In the genomic region with DNA sequence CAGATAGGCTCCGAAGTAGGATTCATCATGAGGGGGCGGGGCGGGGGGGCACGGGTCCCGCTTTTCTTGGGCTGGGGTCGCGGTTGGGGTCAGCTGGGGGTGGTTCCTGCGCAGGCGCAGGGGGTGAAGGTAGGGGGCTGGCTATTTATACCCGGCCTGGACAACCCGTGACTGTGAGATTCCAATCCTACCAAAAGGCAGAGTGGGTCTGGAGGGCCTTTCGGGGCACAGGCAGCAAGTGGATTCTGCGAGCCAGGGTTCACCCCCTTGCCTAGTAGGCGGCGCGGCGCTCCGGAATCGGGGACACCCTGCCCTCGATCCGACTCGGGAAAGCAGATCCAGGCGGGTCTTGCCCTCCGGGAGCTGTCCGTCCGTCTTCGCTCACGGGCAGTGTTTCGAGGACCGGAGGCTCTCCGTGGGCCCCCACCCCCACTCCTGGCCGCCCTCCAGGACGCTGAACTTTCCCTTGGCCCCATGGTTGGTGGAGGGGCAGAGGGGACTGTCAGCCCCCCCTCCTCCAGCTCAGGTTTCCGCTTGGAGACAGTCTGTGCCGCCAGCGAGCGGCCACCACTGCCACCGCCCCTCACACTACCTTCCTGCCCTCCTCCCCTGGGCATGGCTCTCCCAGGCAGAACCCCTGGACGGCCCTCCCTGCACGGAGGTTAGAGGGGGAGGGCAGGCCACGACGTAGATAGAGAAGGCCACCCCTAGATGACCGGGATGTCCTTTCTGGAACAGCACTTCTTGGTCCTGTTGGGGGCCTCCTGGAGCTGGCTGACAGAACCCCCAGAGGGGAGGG, we compare ENCODE assay signal across 8 cellular contexts. TPM values are rescaled to one million over a fixed set of nuclear protein-coding genes. Genes with fewer than 3 reads are reported as not detected.
DNase-seq lines count a peak whose midpoint lies in the region; ATAC-seq and TF ChIP-seq lines count a peak whose summit lies in the region.

No MANE protein-coding gene starts in this region.

- no peaks in the 10 kb centered on the region for H3K9me3 Mint-ChIP-seq in activated CD4-positive, alpha-beta T cell treated with anti-CD3 and anti-CD28 coated beads, Interleukin-2, amount 10 ng/mL, durations not matched to agents 7 days and 5 days
- peaks cover 0 to 4% (median 0%) of the 10 kb centered on the region in 5 experiments for H3K9me3 Mint-ChIP-seq in brain
- no peaks in the 10 kb centered on the region for H3K9me3 Mint-ChIP-seq in type B pancreatic cell

- H3K4me1 Mint-ChIP-seq in activated CD4-positive, alpha-beta T cell treated with anti-CD3 and anti-CD28 coated beads, Interleukin-2, amount 10 ng/mL, durations not matched to agents 7 days and 5 days, result peaks cover 19% of the 10 kb centered on the region
- H3K4me1 Mint-ChIP-seq in brain (peaks cover 23% of the 10 kb centered on the region), type B pancreatic cell (ENCODE audit: unreplicated experiment) (peaks cover 15% of the 10 kb centered on the region)

- no peak for TF ChIP-seq CTCF in brain (conservative IDR thresholded peaks at IDR 0.05)
- no peak for TF ChIP-seq CTCF in type B pancreatic cell (conservative IDR thresholded peaks at IDR 0.05)

- H3K4me3 Mint-ChIP-seq in activated CD4-positive, alpha-beta T cell treated with anti-CD3 and anti-CD28 coated beads, Interleukin-2, amount 10 ng/mL, durations not matched to agents 7 days and 5 days, result peak overlapping the region; percentile 52
- H3K4me3 Mint-ChIP-seq in brain (peak overlapping the region; percentile 81 to 86 (median 85)), type B pancreatic cell (peak overlapping the region; percentile 88)

- peaks cover 32% of the 10 kb centered on the region for H3K27me3 Mint-ChIP-seq in activated CD4-positive, alpha-beta T cell treated with anti-CD3 and anti-CD28 coated beads, Interleukin-2, amount 10 ng/mL, durations not matched to agents 7 days and 5 days
- peaks cover 53% of the 10 kb centered on the region for H3K27me3 Mint-ChIP-seq in brain
- H3K27me3 Mint-ChIP-seq in type B pancreatic cell, result peaks cover 6% of the 10 kb centered on the region

- DNase-seq in activated CD4-positive, alpha-beta T cell treated with anti-CD3 and anti-CD28 coated beads, Interleukin-2, amount 10 ng/mL, durations not matched to agents 7 days and 5 days, result no peak
- DNase-seq in activated CD4-positive, alpha-beta T cell treated with anti-CD3 and anti-CD28 coated beads for 4 hours, result no peak
- peak; percentile 60 for DNase-seq in left lobe of liver (ENCODE audit: low spot score)
- DNase-seq in type B pancreatic cell (ENCODE audit: extremely low spot score, unreplicated experiment), result no peak
- no peak for DNase-seq in NCI-H2029 treated with DMSO at 0.1 percent for 48 hours (lab: John Stamatoyannopoulos, UW)

- H3K36me3 Mint-ChIP-seq in activated CD4-positive, alpha-beta T cell treated with anti-CD3 and anti-CD28 coated beads, Interleukin-2, amount 10 ng/mL, durations not matched to agents 7 days and 5 days (ENCODE audit: low read depth), result no peaks in the 10 kb centered on the region
- no peaks in the 10 kb centered on the region for H3K36me3 Mint-ChIP-seq in brain
- no peaks in the 10 kb centered on the region for H3K36me3 Mint-ChIP-seq in type B pancreatic cell

- ATAC-seq in left lobe of liver (no peak), GM18868 (IDR thresholded peaks at IDR 0.05; ENCODE audit: unreplicated experiment) (no peak), HG03097 (IDR thresholded peaks at IDR 0.05; ENCODE audit: low FRiP score, unreplicated experiment) (no peak)

- POLR2A ChIA-PET in activated CD4-positive, alpha-beta T cell treated with anti-CD3 and anti-CD28 coated beads, Interleukin-2, amount 10 ng/mL, durations not matched to agents 7 days and 5 days (lab: Charles Lee), result no interaction called here

- CTCF ChIA-PET in activated CD4-positive, alpha-beta T cell treated with anti-CD3 and anti-CD28 coated beads, Interleukin-2, amount 10 ng/mL, durations not matched to agents 7 days and 5 days (lab: Charles Lee), result interaction anchor here (0.6 to 2.6 kb wide), 10 partner anchors 9 to 1297 kb away, joined by 3 to 20 read pairs (median 4); partner anchors contain the start of genes ACADVL, DLG4 and TMEM102

- H3K27ac Mint-ChIP-seq in activated CD4-positive, alpha-beta T cell treated with anti-CD3 and anti-CD28 coated beads, Interleukin-2, amount 10 ng/mL, durations not matched to agents 7 days and 5 days, result no peak overlapping the region
- peak overlapping the region in 2 of 5 experiments; percentile 48 to 52 for H3K27ac Mint-ChIP-seq in brain
- no peak overlapping the region for H3K27ac Mint-ChIP-seq in type B pancreatic cell

RNA-seq across cellular contexts. Expression of gene SLC2A4, which starts 0.6 kb away (rescaled TPM):
- total RNA-seq in activated CD4-positive, alpha-beta T cell treated with anti-CD3 and anti-CD28 coated beads, Interleukin-2, amount 10 ng/mL, durations not matched to agents 7 days and 5 days, result not detected
- polyA plus RNA-seq in brain (ENCODE audit: insufficient read depth, low read depth, low replicate concordance), result 1.6 TPM
- total RNA-seq in left lobe of liver, result 0.48 TPM
- total RNA-seq in type B pancreatic cell (ENCODE audit: low replicate concordance), result 1.2 and 4.0 TPM in 2 replicates

RNA-seq across cellular contexts. Expression of gene YBX2, which starts 12.3 kb away (rescaled TPM):
- total RNA-seq in activated CD4-positive, alpha-beta T cell treated with anti-CD3 and anti-CD28 coated beads, Interleukin-2, amount 10 ng/mL, durations not matched to agents 7 days and 5 days, result under 1 TPM; 0.55 to 0.83 TPM
- 41.4 TPM for polyA plus RNA-seq in brain (ENCODE audit: insufficient read depth, low read depth, low replicate concordance)
- total RNA-seq in left lobe of liver (0.81 TPM), type B pancreatic cell (ENCODE audit: low replicate concordance) (4.5 and 7.0 TPM in 2 replicates)

RNA-seq across cellular contexts. Expression of gene CLDN7, which starts 19.9 kb away (rescaled TPM):
- under 1 TPM in 1 of 2 experiments, not detected in 1; 0.29 TPM for total RNA-seq in activated CD4-positive, alpha-beta T cell treated with anti-CD3 and anti-CD28 coated beads, Interleukin-2, amount 10 ng/mL, durations not matched to agents 7 days and 5 days
- 113 TPM for polyA plus RNA-seq in brain (ENCODE audit: insufficient read depth, low read depth, low replicate concordance)
- total RNA-seq in left lobe of liver, result 20.5 TPM
- total RNA-seq in type B pancreatic cell (ENCODE audit: low replicate concordance), result 118 and 284 TPM in 2 replicates

RNA-seq across cellular contexts. Expression of gene EIF5A, which starts 25.3 kb away (rescaled TPM):
- 100 to 1,000 TPM; 470 to 502 TPM for total RNA-seq in activated CD4-positive, alpha-beta T cell treated with anti-CD3 and anti-CD28 coated beads, Interleukin-2, amount 10 ng/mL, durations not matched to agents 7 days and 5 days
- polyA plus RNA-seq in brain (ENCODE audit: insufficient read depth, low read depth, low replicate concordance), result 562 TPM
- 242 TPM for total RNA-seq in left lobe of liver
- 454 and 510 TPM in 2 replicates for total RNA-seq in type B pancreatic cell (ENCODE audit: low replicate concordance)

RNA-seq across cellular contexts. Expression of gene ELP5, which starts 30.1 kb away (rescaled TPM):
- 10 to 100 TPM; 41.7 to 42.4 TPM for total RNA-seq in activated CD4-positive, alpha-beta T cell treated with anti-CD3 and anti-CD28 coated beads, Interleukin-2, amount 10 ng/mL, durations not matched to agents 7 days and 5 days
- polyA plus RNA-seq in brain (ENCODE audit: insufficient read depth, low read depth, low replicate concordance), result 58.2 TPM
- 27.5 TPM for total RNA-seq in left lobe of liver
- 43.1 and 55.7 TPM in 2 replicates for total RNA-seq in type B pancreatic cell (ENCODE audit: low replicate concordance)

Comparison
In these comparisons a context has a peak if more than half of its experiments do, and no peak if none do; other contexts are left out.
1. RNA of gene CLDN7, which starts 19.9 kb away (total RNA-seq): 118 to 284 TPM in type B pancreatic cell and 20.5 TPM in left lobe of liver (single experiment); 0.29 TPM in activated CD4-positive, alpha-beta T cell treated with anti-CD3 and anti-CD28 coated beads, Interleukin-2, amount 10 ng/mL, durations not matched to agents 7 days and 5 days; every median in the first group is over 10 times any median in the second.
2. Peak in every context shown above with its lines, with median percentiles within 50 percentile points of each other: H3K4me3 Mint-ChIP-seq.